ENCODE assay signal across 1 cellular context in the genomic region with DNA sequence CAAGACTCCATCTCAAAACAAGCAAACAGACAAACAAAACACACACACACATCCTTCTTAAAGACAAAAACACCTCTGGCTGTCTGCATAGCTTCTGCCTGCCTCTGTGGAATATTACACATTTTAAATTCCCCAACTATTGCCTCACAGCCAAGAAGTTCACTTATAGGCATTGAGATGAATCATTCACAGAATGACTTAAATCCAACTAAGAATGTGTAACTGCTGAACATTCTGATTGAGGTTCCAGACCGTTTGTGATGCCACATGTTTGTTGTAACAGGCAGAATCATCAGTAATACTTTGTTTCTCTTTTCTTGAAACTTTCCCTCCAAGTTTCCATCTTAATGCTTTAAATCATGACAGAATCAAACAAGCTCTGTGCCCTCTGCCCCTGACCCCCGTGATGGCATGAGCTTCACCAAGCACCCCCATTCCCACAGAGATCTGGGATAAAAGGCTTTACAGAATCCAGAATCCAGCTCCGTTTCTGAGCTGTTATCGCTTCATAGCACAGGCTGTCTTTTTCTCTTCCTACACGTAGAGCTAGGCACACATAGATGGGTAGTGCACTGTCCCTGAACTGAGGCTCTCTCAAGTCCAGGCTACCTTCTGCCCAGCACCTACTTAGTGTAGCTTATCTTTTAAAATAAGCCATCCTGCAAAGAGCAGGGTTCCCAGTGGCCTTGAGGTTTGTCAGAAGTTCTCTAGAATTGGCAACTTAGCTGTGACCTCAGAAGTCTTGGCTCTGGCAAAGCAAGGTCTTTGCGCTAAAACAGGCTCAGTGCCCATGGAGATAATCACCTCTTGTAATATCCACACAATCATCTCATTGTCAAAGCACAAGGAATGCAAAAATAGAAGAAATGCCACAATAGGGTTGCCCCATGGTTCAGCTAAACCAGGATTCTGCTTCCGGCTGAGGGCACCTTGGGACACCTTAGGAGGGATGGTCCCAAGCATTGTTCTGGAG.
TF ChIP-seq lines count a peak whose summit lies in the region.

No MANE protein-coding gene starts in this region.

TF ChIP-seq in HepG2, 621 proteins besides CTCF, POLR2A, EP300 and RAD21 (continued from another document):
- TF ChIP-seq, protein P1, sequence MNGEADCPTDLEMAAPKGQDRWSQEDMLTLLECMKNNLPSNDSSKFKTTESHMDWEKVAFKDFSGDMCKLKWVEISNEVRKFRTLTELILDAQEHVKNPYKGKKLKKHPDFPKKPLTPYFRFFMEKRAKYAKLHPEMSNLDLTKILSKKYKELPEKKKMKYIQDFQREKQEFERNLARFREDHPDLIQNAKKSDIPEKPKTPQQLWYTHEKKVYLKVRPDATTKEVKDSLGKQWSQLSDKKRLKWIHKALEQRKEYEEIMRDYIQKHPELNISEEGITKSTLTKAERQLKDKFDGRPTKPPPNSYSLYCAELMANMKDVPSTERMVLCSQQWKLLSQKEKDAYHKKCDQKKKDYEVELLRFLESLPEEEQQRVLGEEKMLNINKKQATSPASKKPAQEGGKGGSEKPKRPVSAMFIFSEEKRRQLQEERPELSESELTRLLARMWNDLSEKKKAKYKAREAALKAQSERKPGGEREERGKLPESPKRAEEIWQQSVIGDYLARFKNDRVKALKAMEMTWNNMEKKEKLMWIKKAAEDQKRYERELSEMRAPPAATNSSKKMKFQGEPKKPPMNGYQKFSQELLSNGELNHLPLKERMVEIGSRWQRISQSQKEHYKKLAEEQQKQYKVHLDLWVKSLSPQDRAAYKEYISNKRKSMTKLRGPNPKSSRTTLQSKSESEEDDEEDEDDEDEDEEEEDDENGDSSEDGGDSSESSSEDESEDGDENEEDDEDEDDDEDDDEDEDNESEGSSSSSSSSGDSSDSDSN (CRISPR knock-in tag; IDR thresholded peaks at IDR 0.05), result 0 out of 2 replicates have a peak, but pooled peaks have one; percentile 30
- no peak for TF ChIP-seq ZNF510 (CRISPR knock-in tag; IDR thresholded peaks at IDR 0.05; ENCODE audit: low read depth)
- no peak for TF ChIP-seq POLR2AphosphoS2 (IDR thresholded peaks at IDR 0.05; ENCODE audit: low read depth, low read length)
- TF ChIP-seq ZNF382 (CRISPR knock-in tag; IDR thresholded peaks at IDR 0.05; ENCODE audit: borderline replicate concordance), result no peak
- no peak for TF ChIP-seq NBN (conservative IDR thresholded peaks at IDR 0.05)
- TF ChIP-seq, protein P2, sequence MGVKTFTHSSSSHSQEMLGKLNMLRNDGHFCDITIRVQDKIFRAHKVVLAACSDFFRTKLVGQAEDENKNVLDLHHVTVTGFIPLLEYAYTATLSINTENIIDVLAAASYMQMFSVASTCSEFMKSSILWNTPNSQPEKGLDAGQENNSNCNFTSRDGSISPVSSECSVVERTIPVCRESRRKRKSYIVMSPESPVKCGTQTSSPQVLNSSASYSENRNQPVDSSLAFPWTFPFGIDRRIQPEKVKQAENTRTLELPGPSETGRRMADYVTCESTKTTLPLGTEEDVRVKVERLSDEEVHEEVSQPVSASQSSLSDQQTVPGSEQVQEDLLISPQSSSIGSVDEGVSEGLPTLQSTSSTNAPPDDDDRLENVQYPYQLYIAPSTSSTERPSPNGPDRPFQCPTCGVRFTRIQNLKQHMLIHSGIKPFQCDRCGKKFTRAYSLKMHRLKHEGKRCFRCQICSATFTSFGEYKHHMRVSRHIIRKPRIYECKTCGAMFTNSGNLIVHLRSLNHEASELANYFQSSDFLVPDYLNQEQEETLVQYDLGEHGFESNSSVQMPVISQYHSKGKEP (CRISPR knock-in tag; IDR thresholded peaks at IDR 0.05), result no peak
- TF ChIP-seq FOSL2 (CRISPR knock-in tag; IDR thresholded peaks at IDR 0.05), result peak; percentile 56
- no peak for TF ChIP-seq ZNF451 (CRISPR knock-in tag; IDR thresholded peaks at IDR 0.05)
- no peak for TF ChIP-seq JARID2 (CRISPR knock-in tag; IDR thresholded peaks at IDR 0.05; ENCODE audit: insufficient replicate concordance)
- TF ChIP-seq ZNF577 (CRISPR knock-in tag; IDR thresholded peaks at IDR 0.05; ENCODE audit: borderline replicate concordance, low read depth), result no peak
- TF ChIP-seq RFX3 (CRISPR knock-in tag; IDR thresholded peaks at IDR 0.05), result no peak
- TF ChIP-seq ZNF674 (CRISPR knock-in tag; IDR thresholded peaks at IDR 0.05; ENCODE audit: low read depth), result no peak
- TF ChIP-seq MXI1 (IDR thresholded peaks at IDR 0.05; ENCODE audit: borderline replicate concordance, low read depth, low read length), result no peak
- TF ChIP-seq ZNF432 (CRISPR knock-in tag; IDR thresholded peaks at IDR 0.05; ENCODE audit: borderline replicate concordance), result no peak
- peak; percentile 60 for TF ChIP-seq RBM22 (optimal IDR thresholded peaks at IDR 0.05; ENCODE audit: low read length)
- TF ChIP-seq RFXANK (CRISPR knock-in tag; IDR thresholded peaks at IDR 0.05), result no peak
- TF ChIP-seq ZFP41 (CRISPR knock-in tag; IDR thresholded peaks at IDR 0.05; ENCODE audit: borderline replicate concordance), result no peak
- TF ChIP-seq, protein P3, sequence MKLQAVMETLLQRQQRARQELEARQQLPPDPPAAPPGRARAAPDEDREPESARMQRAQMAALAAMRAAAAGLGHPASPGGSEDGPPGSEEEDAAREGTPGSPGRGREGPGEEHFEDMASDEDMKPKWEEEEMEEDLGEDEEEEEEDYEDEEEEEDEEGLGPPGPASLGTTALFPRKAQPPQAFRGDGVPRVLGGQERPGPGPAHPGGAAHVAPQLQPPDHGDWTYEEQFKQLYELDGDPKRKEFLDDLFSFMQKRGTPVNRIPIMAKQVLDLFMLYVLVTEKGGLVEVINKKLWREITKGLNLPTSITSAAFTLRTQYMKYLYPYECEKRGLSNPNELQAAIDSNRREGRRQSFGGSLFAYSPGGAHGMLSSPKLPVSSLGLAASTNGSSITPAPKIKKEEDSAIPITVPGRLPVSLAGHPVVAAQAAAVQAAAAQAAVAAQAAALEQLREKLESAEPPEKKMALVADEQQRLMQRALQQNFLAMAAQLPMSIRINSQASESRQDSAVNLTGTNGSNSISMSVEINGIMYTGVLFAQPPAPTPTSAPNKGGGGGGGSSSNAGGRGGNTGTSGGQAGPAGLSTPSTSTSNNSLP (IDR thresholded peaks at IDR 0.05; ENCODE audit: low read depth, low read length), result peak; percentile 14; the same call in 1 of the 2 replicates
- TF ChIP-seq, protein P4, sequence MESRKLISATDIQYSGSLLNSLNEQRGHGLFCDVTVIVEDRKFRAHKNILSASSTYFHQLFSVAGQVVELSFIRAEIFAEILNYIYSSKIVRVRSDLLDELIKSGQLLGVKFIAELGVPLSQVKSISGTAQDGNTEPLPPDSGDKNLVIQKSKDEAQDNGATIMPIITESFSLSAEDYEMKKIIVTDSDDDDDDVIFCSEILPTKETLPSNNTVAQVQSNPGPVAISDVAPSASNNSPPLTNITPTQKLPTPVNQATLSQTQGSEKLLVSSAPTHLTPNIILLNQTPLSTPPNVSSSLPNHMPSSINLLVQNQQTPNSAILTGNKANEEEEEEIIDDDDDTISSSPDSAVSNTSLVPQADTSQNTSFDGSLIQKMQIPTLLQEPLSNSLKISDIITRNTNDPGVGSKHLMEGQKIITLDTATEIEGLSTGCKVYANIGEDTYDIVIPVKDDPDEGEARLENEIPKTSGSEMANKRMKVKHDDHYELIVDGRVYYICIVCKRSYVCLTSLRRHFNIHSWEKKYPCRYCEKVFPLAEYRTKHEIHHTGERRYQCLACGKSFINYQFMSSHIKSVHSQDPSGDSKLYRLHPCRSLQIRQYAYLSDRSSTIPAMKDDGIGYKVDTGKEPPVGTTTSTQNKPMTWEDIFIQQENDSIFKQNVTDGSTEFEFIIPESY (CRISPR knock-in tag; IDR thresholded peaks at IDR 0.05), result peak; percentile 50; the same call in 1 of the 2 replicates
- TF ChIP-seq ZSCAN22 (CRISPR knock-in tag; IDR thresholded peaks at IDR 0.05), result no peak
- peak; percentile 81; the same call in 1 of the 2 replicates for TF ChIP-seq CEBPB (IDR thresholded peaks at IDR 0.05; ENCODE audit: borderline replicate concordance, low read depth, low read length)
- TF ChIP-seq TBX2 (CRISPR knock-in tag; IDR thresholded peaks at IDR 0.05; ENCODE audit: borderline replicate concordance), result 0 out of 2 replicates have a peak, but pooled peaks have one; percentile 17
